8 cellular contexts compared by ENCODE assay signal in the genomic region with DNA sequence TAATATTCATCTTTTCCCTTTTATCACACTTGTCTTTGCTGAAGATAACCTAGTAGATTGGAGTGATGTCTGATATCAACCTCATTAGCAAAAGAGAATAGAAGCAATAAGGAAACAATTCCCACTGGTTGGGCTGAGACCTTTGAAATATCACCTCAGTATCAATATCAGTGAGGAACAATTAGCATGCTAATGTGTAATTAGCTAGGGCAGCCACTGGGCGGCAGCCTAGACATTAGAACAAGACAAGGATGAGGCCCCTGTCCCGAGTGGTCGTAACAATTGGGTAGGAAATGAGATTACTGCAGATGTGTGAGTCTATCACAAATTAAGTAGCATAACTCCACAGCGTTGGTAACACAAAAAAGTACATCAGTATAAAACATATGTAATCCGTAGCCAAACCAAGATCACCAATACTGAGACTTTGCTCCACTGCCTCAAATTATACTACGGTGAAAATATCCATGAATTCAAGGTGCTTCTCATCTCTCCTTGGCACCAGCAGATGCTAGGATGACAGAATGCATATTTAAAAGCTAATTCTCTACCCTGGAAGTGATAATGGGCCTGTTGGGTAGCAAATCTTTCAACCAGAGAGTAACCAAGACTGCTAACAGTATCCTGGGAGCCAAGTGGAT.
DNase-seq lines count a peak whose midpoint lies in the region; ATAC-seq and TF ChIP-seq lines count a peak whose summit lies in the region.

No MANE protein-coding gene starts in this region.

- no peak overlapping the region for H3K18ac ChIP-seq in neuronal stem cell (ENCODE audit: low read length)

- peaks cover 0 to 5% (median 0%) of the 10 kb centered on the region in 3 donors for H3K4me1 ChIP-seq in esophagus squamous epithelium
- H3K4me1 ChIP-seq in neuronal stem cell (ENCODE audit: control insufficient read depth in 2 of 2, insufficient read depth in 1 of 2, low read depth in 1 of 2, low read length in 2 of 2) = no peaks in the 10 kb centered on the region

- H3K9me3 ChIP-seq in esophagus squamous epithelium = no peaks in the 10 kb centered on the region
- peaks cover 0 to 3% of the 10 kb centered on the region in 2 donors for H3K9me3 ChIP-seq in neuronal stem cell (replicated peaks in 1 of 2; ENCODE audit: control insufficient read depth in 2 of 2, insufficient read depth in 1 of 2, low read depth in 1 of 2, low read length in 2 of 2)

- no peak overlapping the region for H2AK5ac ChIP-seq in neuronal stem cell (ENCODE audit: low read depth, low read length)

- no peak for TF ChIP-seq POLR2A in esophagus squamous epithelium (IDR thresholded peaks at IDR 0.05)

- ATAC-seq in HG03565 (IDR thresholded peaks at IDR 0.05; ENCODE audit: unreplicated experiment) = peak; percentile 37
- ATAC-seq in HG02623 (IDR thresholded peaks at IDR 0.05; ENCODE audit: unreplicated experiment) = no peak
- no peak for ATAC-seq in GM21529 (IDR thresholded peaks at IDR 0.05; ENCODE audit: unreplicated experiment)

- DNase-seq in ELR (ENCODE audit: low read depth) = peak; percentile 75
- DNase-seq in OCI-M2 (lab: John Stamatoyannopoulos, UW; ENCODE audit: unreplicated experiment) = peak; percentile 8
- DNase-seq in activated T-cell treated with anti-CD3 and anti-CD28 coated beads for 24 hours (ENCODE audit: low read depth) = peak; percentile 52
- DNase-seq in esophagus squamous epithelium (lab: John Stamatoyannopoulos, UW) = no peak
- DNase-seq in neuronal stem cell (ENCODE audit: low spot score) = peak; percentile 56

- H2AFZ ChIP-seq in neuronal stem cell (ENCODE audit: low read length) = no peak overlapping the region

- no peaks in the 10 kb centered on the region for H3K79me1 ChIP-seq in neuronal stem cell (ENCODE audit: low read depth, low read length)

- H3K9ac ChIP-seq in neuronal stem cell (ENCODE audit: low read depth, low read length, poor library complexity) = no peak overlapping the region

- H3K4me3 ChIP-seq in esophagus squamous epithelium (no peak overlapping the region), neuronal stem cell (ENCODE audit: low read length in 2 of 2) (no peak overlapping the region)

- no peaks in the 10 kb centered on the region for H3K27me3 ChIP-seq in esophagus squamous epithelium
- no peaks in the 10 kb centered on the region for H3K27me3 ChIP-seq in neuronal stem cell (ENCODE audit: control insufficient read depth in 3 of 3, insufficient read depth in 3 of 3, low read depth in 1 of 3, low read length in 3 of 3)

- H3K23ac ChIP-seq in neuronal stem cell (ENCODE audit: low read depth, low read length, poor library complexity) = no peak overlapping the region

- no peak overlapping the region for H2BK15ac ChIP-seq in neuronal stem cell (ENCODE audit: low read length)

- H4K91ac ChIP-seq in neuronal stem cell (ENCODE audit: low read depth, low read length, poor library complexity) = no peak overlapping the region

- no peak overlapping the region for H3K4me2 ChIP-seq in neuronal stem cell (ENCODE audit: insufficient read depth, low read length, poor library complexity, severe bottlenecking)

- intact Hi-C loops in esophagus squamous epithelium (cut with DNase I) = loop anchor here (5.0 to 10.0 kb wide), 2 partner anchors 65 to 232 kb away; no protein-coding TSS in a partner anchor

- H3K4ac ChIP-seq in neuronal stem cell (ENCODE audit: low read length) = no peak overlapping the region

- H3K14ac ChIP-seq in neuronal stem cell (ENCODE audit: low read length) = no peak overlapping the region

- no peak overlapping the region for H4K8ac ChIP-seq in neuronal stem cell (ENCODE audit: low read depth, low read length)

- no peak overlapping the region for H2BK120ac ChIP-seq in neuronal stem cell (ENCODE audit: low read depth, low read length)

- peak; percentile 75 to 89 (median 82) for TF ChIP-seq CTCF in esophagus squamous epithelium (IDR thresholded peaks at IDR 0.05)

- H3K27ac ChIP-seq in esophagus squamous epithelium (no peak overlapping the region), neuronal stem cell (replicated peaks; ENCODE audit: low read length) (no peak overlapping the region)

- no peak overlapping the region for H2BK12ac ChIP-seq in neuronal stem cell (ENCODE audit: low read length)

- H2BK5ac ChIP-seq in neuronal stem cell (ENCODE audit: low read length) = no peak overlapping the region

- no peaks in the 10 kb centered on the region for H3K36me3 ChIP-seq in esophagus squamous epithelium
- no peaks in the 10 kb centered on the region for H3K36me3 ChIP-seq in neuronal stem cell (replicated peaks in 1 of 2; ENCODE audit: control insufficient read depth in 2 of 2, insufficient read depth in 2 of 2, low read length in 2 of 2)

- WGBS in esophagus squamous epithelium, 2 donors = 33 to 35% methylated on average over 6 of the region's 6 CpGs
- WGBS in neuronal stem cell (ENCODE audit: extremely low coverage in 2 of 2, insufficient read length in 2 of 2, insufficient replicate concordance in 1 of 2), 2 donors = no CpG with 5 or more reads among the region's 6 CpGs
